1 cellular context compared by ENCODE assay signal in genomic region chr2:177675256-177676220, GRCh38.
TF ChIP-seq lines count a peak whose summit lies in the region.

No MANE protein-coding gene starts in this region.

TF ChIP-seq in K562, 482 proteins besides CTCF, POLR2A, EP300 and RAD21 (continued from another document):
- no peak for TF ChIP-seq BHLHE40 (IDR thresholded peaks at IDR 0.05; ENCODE audit: low read length)
- TF ChIP-seq MEIS2 (IDR thresholded peaks at IDR 0.05; ENCODE audit: partially characterized antibody): peak; percentile 49
- no peak for TF ChIP-seq GABPA (tag; conservative IDR thresholded peaks at IDR 0.05; ENCODE audit: low read depth)
- TF ChIP-seq BDP1 (IDR thresholded peaks at IDR 0.05; ENCODE audit: insufficient read depth, insufficient read length): no peak
- TF ChIP-seq BRCA1 (IDR thresholded peaks at IDR 0.05): no peak
- TF ChIP-seq BRCA1 (CRISPR knock-in tag; IDR thresholded peaks at IDR 0.05): no peak
- TF ChIP-seq ZNF143 (CRISPR knock-in tag; IDR thresholded peaks at IDR 0.05): no peak
- TF ChIP-seq, protein P1, sequence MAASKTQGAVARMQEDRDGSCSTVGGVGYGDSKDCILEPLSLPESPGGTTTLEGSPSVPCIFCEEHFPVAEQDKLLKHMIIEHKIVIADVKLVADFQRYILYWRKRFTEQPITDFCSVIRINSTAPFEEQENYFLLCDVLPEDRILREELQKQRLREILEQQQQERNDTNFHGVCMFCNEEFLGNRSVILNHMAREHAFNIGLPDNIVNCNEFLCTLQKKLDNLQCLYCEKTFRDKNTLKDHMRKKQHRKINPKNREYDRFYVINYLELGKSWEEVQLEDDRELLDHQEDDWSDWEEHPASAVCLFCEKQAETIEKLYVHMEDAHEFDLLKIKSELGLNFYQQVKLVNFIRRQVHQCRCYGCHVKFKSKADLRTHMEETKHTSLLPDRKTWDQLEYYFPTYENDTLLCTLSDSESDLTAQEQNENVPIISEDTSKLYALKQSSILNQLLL (CRISPR knock-in tag; IDR thresholded peaks at IDR 0.05; ENCODE audit: borderline replicate concordance): no peak
- TF ChIP-seq SFPQ (IDR thresholded peaks at IDR 0.05; ENCODE audit: low read depth, low read length): no peak
